Comparison of ENCODE assay signal across 17 cellular contexts in the genomic region with DNA sequence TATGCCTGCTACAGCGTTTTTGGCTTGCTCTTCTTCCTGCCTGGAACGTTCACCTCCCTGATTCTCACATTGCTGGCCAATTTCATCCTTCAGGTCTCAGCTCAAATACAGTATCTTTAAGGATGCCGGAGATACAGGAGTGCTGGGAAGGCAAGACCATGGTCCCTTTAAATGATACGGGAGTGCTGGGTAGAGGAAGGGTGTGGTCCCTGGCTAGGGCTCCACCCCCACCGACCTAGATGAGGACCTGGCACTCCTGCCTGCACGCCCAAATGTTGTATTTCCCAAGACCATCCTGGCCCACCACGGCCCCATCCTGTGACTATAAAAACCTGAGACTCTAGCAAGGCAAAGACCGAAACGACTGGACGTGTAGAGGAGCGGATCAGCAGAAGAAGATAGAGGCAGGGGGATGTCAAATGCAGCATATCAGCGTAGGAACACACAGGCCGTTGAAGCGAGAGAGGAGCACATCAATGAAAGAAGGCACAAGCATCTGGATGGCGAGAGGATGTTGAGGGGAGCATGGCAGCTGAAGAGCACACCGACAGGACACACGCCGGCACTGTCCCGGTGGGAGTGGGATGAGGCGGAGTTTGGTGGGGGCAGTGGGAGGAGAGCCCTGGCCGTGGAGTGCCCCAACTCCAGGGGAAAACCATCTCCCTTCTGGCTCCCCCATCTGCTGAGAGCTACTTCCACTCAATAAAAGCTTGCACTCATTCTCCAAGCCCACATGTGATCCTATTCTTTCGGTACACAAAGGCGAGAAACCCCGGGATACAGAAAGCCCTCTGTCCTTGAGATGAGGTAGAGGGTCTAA.
DNase-seq lines count a peak whose midpoint lies in the region; TF ChIP-seq lines count a peak whose summit lies in the region.
"Had no signal": no experiment of that assay in that cellular context is flagged by ENCODE, and none has a peak within 500 bp of the region (broad histone marks: within the 10 kb centered on the region; RNA-seq: fewer than 3 reads in every experiment).

No MANE protein-coding gene starts in this region.

- H3K4me1 ChIP-seq in testis (no peaks in the 10 kb centered on the region), right atrium auricular region (no peaks in the 10 kb centered on the region)

- H3K9me3 ChIP-seq in testis (no peaks in the 10 kb centered on the region), right atrium auricular region (no peaks in the 10 kb centered on the region)

- WGBS in testis, 2 donors: 60 to 77% methylated on average over 22 to 24 of the region's 24 CpGs

- H3K4me3 ChIP-seq in testis: peak overlapping the region in 1 of 2 donors; percentile 15
- no peak overlapping the region for H3K4me3 ChIP-seq in right atrium auricular region
- H3K4me3 ChIP-seq: GM12878, SK-N-MC had no signal

- no peaks in the 10 kb centered on the region for H3K27me3 ChIP-seq in testis
- no peaks in the 10 kb centered on the region for H3K27me3 ChIP-seq in right atrium auricular region

- DNase-seq in NCI-H146 treated with DMSO at 0.1 percent for 48 hours (lab: John Stamatoyannopoulos, UW; ENCODE audit: unreplicated experiment) (peak; percentile 63), medulla oblongata (ENCODE audit: extremely low spot score) (peak; percentile 79), testis (peak; percentile 25), right atrium auricular region (ENCODE audit: low spot score) (no peak), NOMO-1 treated with dmso at 0.1 percent for 144 hours (lab: John Stamatoyannopoulos, UW; ENCODE audit: unreplicated experiment) (no peak)
- no peak for DNase-seq in stimulated activated CD4-positive, alpha-beta T cell treated with anti-CD3 and anti-CD28 coated beads, Interleukin-4, amount 100 ng/mL, for 4 hours
- DNase-seq: DMS 273 treated with DMSO at 0.1 percent for 48 hours, GDM1, GOT3, HFFc6, NCI-H1417, NCI-H2029 treated with DMSO at 0.1 percent for 48 hours, NCI-H510A, NCI-H82 had no signal

- intact Hi-C loops in testis (cut with DNase I; ENCODE audit: low total_unique reads): no loop called here

- no peak for TF ChIP-seq CTCF in testis (IDR thresholded peaks at IDR 0.05)
- TF ChIP-seq CTCF in right atrium auricular region (IDR thresholded peaks at IDR 0.05): no peak

- TF ChIP-seq POLR2A in testis (IDR thresholded peaks at IDR 0.05): no peak

- peak overlapping the region; percentile 62 for H3K27ac ChIP-seq in cingulate gyrus (ENCODE audit: low read depth, low read length)
- H3K27ac ChIP-seq in testis: no peak overlapping the region
- H3K27ac ChIP-seq in right atrium auricular region: no peak overlapping the region
- H3K27ac ChIP-seq: SK-N-MC had no signal

- H3K36me3 ChIP-seq in testis (ENCODE audit: low read depth, missing control alignments) (no peaks in the 10 kb centered on the region), right atrium auricular region (no peaks in the 10 kb centered on the region)

Comparison
In these comparisons a context has a peak if more than half of its experiments do, and no peak if none do; other contexts are left out.
1. DNase-seq: peak in NCI-H146 treated with DMSO at 0.1 percent for 48 hours (single experiment), medulla oblongata (single experiment) and testis (single experiment); none in right atrium auricular region (single experiment), stimulated activated CD4-positive, alpha-beta T cell treated with anti-CD3 and anti-CD28 coated beads, Interleukin-4, amount 100 ng/mL, for 4 hours (0 of 2) and NOMO-1 treated with dmso at 0.1 percent for 144 hours (single experiment).